Comparison of ENCODE assay signal across 28 cellular contexts in genomic region chr9:20642045-20642444, GRCh38.
"Had no signal": no experiment of that assay in that cellular context is flagged by ENCODE, and none has a peak within 500 bp of the region (broad histone marks: within the 10 kb centered on the region; RNA-seq: fewer than 3 reads in every experiment).

No MANE protein-coding gene starts in this region.

- H3K9me3 ChIP-seq: esophagus muscularis mucosa, sigmoid colon, transverse colon had no signal

- H3K36me3 ChIP-seq: esophagus muscularis mucosa, sigmoid colon, transverse colon, WERI-Rb-1 had no signal

- H3K9me3 Mint-ChIP-seq: activated naive CD4-positive, alpha-beta T cell treated with anti-CD3 and anti-CD28 coated beads for 36 hours; immature natural killer cell; neural crest cell had no signal

- DNase-seq: activated CD4-positive, alpha-beta T cell treated with anti-CD3 and anti-CD28 coated beads, Interleukin-2, amount 50 U/mL, for 1 hour; activated CD4-positive, CD25-positive, alpha-beta regulatory T cell treated with anti-CD3 and anti-CD28 coated beads, Interleukin-2, amount 50 U/mL, for 72 hours; activated naive CD4-positive, alpha-beta T cell treated with anti-CD3 and anti-CD28 coated beads for 36 hours; activated T-cell treated with anti-CD3 and anti-CD28 coated beads, Interleukin-2, amount 50 U/mL, for 1 hour; aorta; caudate nucleus; effector memory CD4-positive, alpha-beta T cell; glutamatergic neuron; immature natural killer cell; naive B cell; retina; sigmoid colon; stimulated activated CD4-positive, alpha-beta T cell treated with anti-CD3 and anti-CD28 coated beads, Interleukin-15, amount 100 ng/mL, for 24 hours; T-helper 17 cell; transverse colon; WERI-Rb-1 had no signal

- H3K36me3 Mint-ChIP-seq: brain; immature natural killer cell; naive B cell; stimulated activated memory B cell treated with anti-CD40 and anti-IgM and Interleukin-4, amounts not matched to agents 10 μg/mL and 1 μg/mL and 100 μg/mL, for 72 hours had no signal

- H3K4me1 ChIP-seq: sigmoid colon had no signal

- H3K4me1 Mint-ChIP-seq: neural crest cell had no signal

- H3K27ac Mint-ChIP-seq: activated naive CD4-positive, alpha-beta T cell treated with anti-CD3 and anti-CD28 coated beads for 36 hours; immature natural killer cell; naive B cell; progenitor cell of endocrine pancreas; stimulated activated memory B cell treated with anti-CD40 and anti-IgM and Interleukin-4, amounts not matched to agents 10 μg/mL and 1 μg/mL and 100 μg/mL, for 72 hours; T-helper 17 cell had no signal

- FAIRE-seq: colon, endothelial cell of umbilical vein, frontal cortex, urothelium cell line had no signal

- H3K27ac ChIP-seq: esophagus muscularis mucosa, hepatocyte, sigmoid colon, transverse colon, WERI-Rb-1 had no signal

- H3K4me3 ChIP-seq: esophagus muscularis mucosa, hepatocyte, lung, sigmoid colon, smooth muscle cell, transverse colon had no signal

- H3K4me3 Mint-ChIP-seq: activated naive CD4-positive, alpha-beta T cell treated with anti-CD3 and anti-CD28 coated beads for 36 hours; brain; immature natural killer cell; naive B cell; neural crest cell; stimulated activated memory B cell treated with anti-CD40 and anti-IgM and Interleukin-4, amounts not matched to agents 10 μg/mL and 1 μg/mL and 100 μg/mL, for 72 hours; T-helper 17 cell had no signal
